In genomic region chr1:78688701-78689100, GRCh38 we compare ENCODE assay signal across 10 cellular contexts. TPM values are rescaled to one million over a fixed set of nuclear protein-coding genes. Genes with fewer than 3 reads are reported as not detected.
DNase-seq lines count a peak whose midpoint lies in the region; ATAC-seq, FAIRE-seq and TF ChIP-seq lines count a peak whose summit lies in the region.
"Had no signal": no experiment of that assay in that cellular context is flagged by ENCODE, and none has a peak within 500 bp of the region (broad histone marks: within the 10 kb centered on the region; RNA-seq: fewer than 3 reads in every experiment).

No MANE protein-coding gene starts in this region.

- TF ChIP-seq CTCF in heart left ventricle (IDR thresholded peaks at IDR 0.05), result peak in 3 of 12 donors; percentile 10 to 31 (median 29)

- H3K4me3 ChIP-seq in heart left ventricle, result no peak overlapping the region

- no peak for ATAC-seq in activated naive CD4-positive, alpha-beta T cell treated with anti-CD3 and anti-CD28 coated beads, Interleukin-2, amount 50 U/mL, for 72 hours
- ATAC-seq in heart left ventricle, result no peak

- no peaks in the 10 kb centered on the region for H3K36me3 Mint-ChIP-seq in activated naive CD4-positive, alpha-beta T cell treated with anti-CD3 and anti-CD28 coated beads, Interleukin-2, amount 50 U/mL, for 72 hours

- H3K36me3 ChIP-seq in heart left ventricle, result no peaks in the 10 kb centered on the region

- no peaks in the 10 kb centered on the region for H3K9me3 Mint-ChIP-seq in activated naive CD4-positive, alpha-beta T cell treated with anti-CD3 and anti-CD28 coated beads, Interleukin-2, amount 50 U/mL, for 72 hours

- intact Hi-C loops in heart left ventricle (cut with DNase I), result no loop called here

- no peaks in the 10 kb centered on the region for H3K27me3 ChIP-seq in heart left ventricle

- no peak overlapping the region for H3K27ac Mint-ChIP-seq in activated naive CD4-positive, alpha-beta T cell treated with anti-CD3 and anti-CD28 coated beads, Interleukin-2, amount 50 U/mL, for 72 hours

- no peak overlapping the region for H3K27ac ChIP-seq in heart left ventricle

- DNase-seq in GM03348 (ENCODE audit: low spot score), result peak; percentile 64
- peak; percentile 21 for DNase-seq in NCI-H460 (ENCODE audit: extremely low read depth, low read depth)
- DNase-seq in epidermal melanocyte (ENCODE audit: insufficient read length, low spot score), result peak; percentile 39
- peak; percentile 83 for DNase-seq in renal cortical epithelial cell (ENCODE audit: low read depth)
- no peak for DNase-seq in activated naive CD4-positive, alpha-beta T cell treated with anti-CD3 and anti-CD28 coated beads, Interleukin-2, amount 50 U/mL, for 72 hours (ENCODE audit: low spot score in 2 of 2)
- DNase-seq in NCI-H1092 treated with DMSO at 0.1 percent for 48 hours (lab: John Stamatoyannopoulos, UW), result no peak
- no peak for DNase-seq in GM12891 (ENCODE audit: insufficient read length, low spot score)
- no peak for DNase-seq in heart left ventricle
- DNase-seq: posterior cingulate gyrus, SHP77 treated with DMSO at 0.1 percent for 48 hours had no signal

- H3K9me3 ChIP-seq in heart left ventricle, result no peaks in the 10 kb centered on the region

- no peaks in the 10 kb centered on the region for H3K4me1 ChIP-seq in heart left ventricle

- FAIRE-seq in GM12891 (lab: Jason Lieb, UNC), result no peak

- TF ChIP-seq POLR2A in GM12891 (IDR thresholded peaks at IDR 0.05; ENCODE audit: low read depth, low read length), result no peak
- no peak for TF ChIP-seq POLR2A in heart left ventricle (IDR thresholded peaks at IDR 0.05)

TF ChIP-seq in GM12891, 5 proteins besides CTCF, POLR2A, EP300 and RAD21:
- TF ChIP-seq PAX5 (IDR thresholded peaks at IDR 0.05; ENCODE audit: insufficient read depth, low read length, severe bottlenecking) (no peak), POU2F2 (IDR thresholded peaks at IDR 0.05; ENCODE audit: low read depth, low read length) (no peak), POLR2AphosphoS5 (IDR thresholded peaks at IDR 0.05; ENCODE audit: low read depth, low read length) (no peak), SPI1 (IDR thresholded peaks at IDR 0.05; ENCODE audit: low read depth, low read length) (no peak)

RNA-seq across cellular contexts. Expression of gene IFI44, which starts 39.1 kb away (rescaled TPM):
- 16.9 and 17.8 TPM in 2 replicates for total RNA-seq in NCI-H460 (2014; rRNA removed; shearing (Covaris generic))
- polyA plus RNA-seq in NCI-H460 (2014; cell fraction: nucleus; rRNA removed), result 38.0 and 51.5 TPM in 2 replicates
- 8.6 and 19.6 TPM in 2 replicates for total RNA-seq in renal cortical epithelial cell
- total RNA-seq in activated naive CD4-positive, alpha-beta T cell treated with anti-CD3 and anti-CD28 coated beads, Interleukin-2, amount 50 U/mL, for 72 hours, result 10 to 100 TPM; 13.0 to 59.4 TPM
- 57.7 TPM for polyA plus RNA-seq in GM12891 (2012; ENCODE audit: low read depth, missing spikeins)
- 10 to 100 TPM in 4 of 9 donors, 1 to 10 TPM in 5; 4.5 to 43.0 (median 9.6) TPM for total RNA-seq in heart left ventricle
- 10 to 100 TPM; 11.2 to 14.8 TPM for polyA plus RNA-seq in heart left ventricle

Comparison
In these comparisons a context has a peak if more than half of its experiments do, and no peak if none do; other contexts are left out.
1. DNase-seq: peak in GM03348 (single experiment), NCI-H460 (single experiment), epidermal melanocyte (single experiment) and renal cortical epithelial cell (single experiment); none in activated naive CD4-positive, alpha-beta T cell treated with anti-CD3 and anti-CD28 coated beads, Interleukin-2, amount 50 U/mL, for 72 hours (0 of 2), NCI-H1092 treated with DMSO at 0.1 percent for 48 hours (single experiment), GM12891 (single experiment) and heart left ventricle (0 of 5).